ENCODE assay signal across 32 cellular contexts in the genomic region with DNA sequence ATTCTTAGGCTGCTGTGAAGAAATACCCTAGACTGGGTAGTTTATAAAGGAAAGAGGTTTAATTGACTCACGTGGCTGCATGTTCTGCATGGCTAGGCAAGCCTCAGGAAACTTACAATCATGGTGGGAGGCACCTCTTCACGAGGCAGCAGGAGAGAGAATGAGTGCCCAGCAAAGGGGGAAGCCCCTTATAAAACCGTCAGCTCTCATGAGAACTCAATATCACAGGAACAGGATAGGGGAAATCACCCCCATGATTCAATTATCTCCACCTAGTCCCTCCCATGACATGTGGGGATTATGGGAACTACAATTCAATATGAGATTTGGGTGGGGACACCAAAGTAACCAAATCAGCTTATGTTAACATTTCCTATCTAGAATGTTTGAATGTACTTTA.
"Had no signal": no experiment of that assay in that cellular context is flagged by ENCODE, and none has a peak within 500 bp of the region (broad histone marks: within the 10 kb centered on the region; RNA-seq: fewer than 3 reads in every experiment).

No MANE protein-coding gene starts in this region.

- H3K9me3 ChIP-seq: adrenal gland, body of pancreas, esophagus muscularis mucosa, gastrocnemius medialis, heart left ventricle had no signal

- DNase-seq: activated B cell treated with CpG ODN at 0.5 μM for 24 hours; activated CD4-positive, alpha-beta memory T cell treated with anti-CD3 and anti-CD28 coated beads, Interleukin-2, amount 10 ng/mL, durations not matched to agents 7 days and 5 days; activated CD4-positive, alpha-beta T cell treated with anti-CD3 and anti-CD28 coated beads for 48 hours; activated CD8-positive, alpha-beta memory T cell treated with anti-CD3 and anti-CD28 coated beads, Interleukin-2, amount 50 U/mL, for 48 hours; activated effector memory CD4-positive, alpha-beta T cell treated with anti-CD3 and anti-CD28 coated beads, Interleukin-2, amount 50 U/mL, for 16 hours; activated naive CD4-positive, alpha-beta T cell treated with anti-CD3 and anti-CD28 coated beads for 36 hours; activated naive CD8-positive, alpha-beta T cell treated with anti-CD3 and anti-CD28 coated beads for 36 hours; activated naive CD8-positive, alpha-beta T cell treated with anti-CD3 and anti-CD28 coated beads, Interleukin-2, amount 50 U/mL, for 24 hours; activated T-cell treated with anti-CD3 and anti-CD28 coated beads for 4 hours; activated T-cell treated with anti-CD3 and anti-CD28 coated beads, Interleukin-2, amount 50 U/mL, for 24 hours; activated T-cell treated with anti-CD3 and anti-CD28 coated beads, Interleukin-2, amount 50 U/mL, for 72 hours; adrenal gland; amygdala; aorta; body of pancreas; caudate nucleus; cortex of kidney; dermis blood vessel endothelial cell; effector CD4-positive, alpha-beta T cell; effector memory CD8-positive, alpha-beta T cell; erythroblast; foreskin keratinocyte; gastrocnemius medialis; glutamatergic neuron; heart left ventricle; T-helper 17 cell; T1000; WERI-Rb-1 had no signal

- H3K4me3 ChIP-seq: adrenal gland, body of pancreas, esophagus muscularis mucosa, gastrocnemius medialis, heart left ventricle had no signal

- H3K27ac Mint-ChIP-seq: activated B cell treated with CpG ODN at 0.5 μM for 24 hours; activated CD4-positive, alpha-beta memory T cell treated with anti-CD3 and anti-CD28 coated beads, Interleukin-2, amount 10 ng/mL, durations not matched to agents 7 days and 5 days; activated naive CD4-positive, alpha-beta T cell treated with anti-CD3 and anti-CD28 coated beads for 36 hours; activated naive CD4-positive, alpha-beta T cell treated with anti-CD3 and anti-CD28 coated beads, Interleukin-2, amount 50 U/mL, for 24 hours; activated naive CD8-positive, alpha-beta T cell treated with anti-CD3 and anti-CD28 coated beads for 36 hours; activated naive CD8-positive, alpha-beta T cell treated with anti-CD3 and anti-CD28 coated beads, Interleukin-2, amount 50 U/mL, for 24 hours; effector memory CD8-positive, alpha-beta T cell; T-helper 17 cell had no signal

- H3K4me1 ChIP-seq: adrenal gland, body of pancreas, foreskin keratinocyte, gastrocnemius medialis, heart left ventricle had no signal

- H3K36me3 Mint-ChIP-seq: activated naive CD4-positive, alpha-beta T cell treated with anti-CD3 and anti-CD28 coated beads, Interleukin-2, amount 50 U/mL, for 24 hours; activated naive CD8-positive, alpha-beta T cell treated with anti-CD3 and anti-CD28 coated beads for 36 hours had no signal

- H3K4me3 Mint-ChIP-seq: activated B cell treated with CpG ODN at 0.5 μM for 24 hours; activated CD4-positive, alpha-beta memory T cell treated with anti-CD3 and anti-CD28 coated beads, Interleukin-2, amount 10 ng/mL, durations not matched to agents 7 days and 5 days; activated naive CD4-positive, alpha-beta T cell treated with anti-CD3 and anti-CD28 coated beads for 36 hours; activated naive CD4-positive, alpha-beta T cell treated with anti-CD3 and anti-CD28 coated beads, Interleukin-2, amount 50 U/mL, for 24 hours; activated naive CD8-positive, alpha-beta T cell treated with anti-CD3 and anti-CD28 coated beads for 36 hours; activated naive CD8-positive, alpha-beta T cell treated with anti-CD3 and anti-CD28 coated beads, Interleukin-2, amount 50 U/mL, for 24 hours; activated T-cell treated with anti-CD3 and anti-CD28 coated beads, Interleukin-2, amount 50 U/mL, for 24 hours; activated T-cell treated with anti-CD3 and anti-CD28 coated beads, Interleukin-2, amount 50 U/mL, for 72 hours; effector memory CD8-positive, alpha-beta T cell; T-helper 17 cell; T-helper 2 cell treated with Interferon-gamma antibody and Interleukin-4, amounts not matched to agents 5 μg/mL and 100 μg/mL, for 36 hours had no signal

- H3K27me3 ChIP-seq: adrenal gland, body of pancreas, esophagus muscularis mucosa, foreskin keratinocyte, gastrocnemius medialis, heart left ventricle had no signal

- H3K27ac ChIP-seq: adrenal gland, body of pancreas, esophagus muscularis mucosa, foreskin keratinocyte, gastrocnemius medialis, heart left ventricle, WERI-Rb-1 had no signal

- H3K36me3 ChIP-seq: adrenal gland, esophagus muscularis mucosa, gastrocnemius medialis, heart left ventricle, WERI-Rb-1 had no signal

- H3K4me1 Mint-ChIP-seq: activated naive CD4-positive, alpha-beta T cell treated with anti-CD3 and anti-CD28 coated beads, Interleukin-2, amount 50 U/mL, for 24 hours; T-helper 17 cell had no signal

- ATAC-seq: activated CD4-positive, CD25-positive, alpha-beta regulatory T cell treated with anti-CD3 and anti-CD28 coated beads, Interleukin-2, amount 50 U/mL, for 24 hours; activated naive CD8-positive, alpha-beta T cell treated with anti-CD3 and anti-CD28 coated beads, Interleukin-2, amount 50 U/mL, for 24 hours; activated T-cell treated with anti-CD3 and anti-CD28 coated beads, Interleukin-2, amount 50 U/mL, for 72 hours; body of pancreas; effector memory CD8-positive, alpha-beta T cell; foreskin keratinocyte; gastrocnemius medialis; heart left ventricle; T-helper 17 cell had no signal
